10 cellular contexts compared by ENCODE assay signal in the genomic region with DNA sequence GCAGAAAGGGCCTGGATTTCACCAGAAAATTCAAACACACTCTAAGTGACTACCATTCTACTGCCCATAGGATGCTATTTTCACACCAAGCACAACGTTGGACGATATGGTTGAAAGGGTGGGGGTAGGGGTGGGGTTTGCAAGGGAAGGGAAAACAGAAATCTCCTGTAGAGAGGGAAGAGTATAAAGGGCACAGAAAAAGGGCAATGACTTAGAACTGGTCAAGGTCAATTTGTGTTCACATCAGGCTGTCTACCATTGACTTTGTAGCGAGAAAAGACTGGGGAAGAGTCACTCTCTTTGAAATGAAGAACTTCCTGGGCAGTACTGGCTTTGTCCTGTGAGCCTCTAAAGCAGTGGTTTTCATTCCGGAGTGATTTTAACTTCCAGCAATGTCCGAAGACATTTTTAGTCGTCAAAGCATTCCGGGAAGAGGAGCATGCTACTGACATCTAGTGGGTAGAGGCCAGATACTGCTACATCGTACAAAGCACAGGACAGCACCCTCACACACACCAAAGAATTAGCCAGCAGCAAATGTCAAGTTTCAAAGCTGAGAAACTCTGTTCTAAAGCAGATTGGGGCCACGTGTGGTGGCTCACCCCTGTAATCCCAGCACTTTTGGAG. TPM values are rescaled to one million over a fixed set of nuclear protein-coding genes. Genes with fewer than 3 reads are reported as not detected.
DNase-seq lines count a peak whose midpoint lies in the region; ATAC-seq and TF ChIP-seq lines count a peak whose summit lies in the region.
"Had no signal": no experiment of that assay in that cellular context is flagged by ENCODE, and none has a peak within 500 bp of the region (broad histone marks: within the 10 kb centered on the region; RNA-seq: fewer than 3 reads in every experiment).

No MANE protein-coding gene starts in this region.

- no peak for DNase-seq in Right ventricle myocardium superior
- DNase-seq in Right ventricle myocardium inferior (ENCODE audit: missing footprints): no peak
- peak; percentile 47 for DNase-seq in RKO (ENCODE audit: low spot score)
- peak; percentile 28 to 63 for DNase-seq in foreskin fibroblast
- DNase-seq in upper lobe of right lung: no peak
- no peak for DNase-seq in DMS79 treated with DMSO at 0.1 percent for 48 hours (lab: John Stamatoyannopoulos, UW)
- DNase-seq in lower leg skin (ENCODE audit: low spot score in 2 of 2): no peak
- no peak for DNase-seq in anterior cingulate cortex (lab: John Stamatoyannopoulos, UW)
- DNase-seq: stimulated activated naive CD4-positive, alpha-beta T cell treated with Interleukin-2 at 50 U/mL for 16 hours had no signal

- no peaks in the 10 kb centered on the region for H3K9me3 ChIP-seq in upper lobe of right lung

- TF ChIP-seq CTCF in foreskin fibroblast (IDR thresholded peaks at IDR 0.05; ENCODE audit: low read depth, low read length) (peak; percentile 53), upper lobe of right lung (IDR thresholded peaks at IDR 0.05) (peak; percentile 17), lower leg skin (IDR thresholded peaks at IDR 0.05) (no peak)

- H3K27me3 ChIP-seq in upper lobe of right lung: no peaks in the 10 kb centered on the region

- intact Hi-C loops in Right ventricle myocardium superior (cut with DNase I): loop anchor here (10.0 kb wide), 1 partner anchor 196 kb away; no protein-coding TSS in a partner anchor
- intact Hi-C loops in Right ventricle myocardium inferior (cut with DNase I): no loop called here
- intact Hi-C loops in upper lobe of right lung (cut with DNase I): loop anchor here (10.0 kb wide), 1 partner anchor 196 kb away; no protein-coding TSS in a partner anchor
- intact Hi-C loops in lower leg skin (cut with DNase I; ENCODE audit: low total_unique reads): no loop called here

- 24 to 32% methylated on average over 6 to 9 of the region's 9 CpGs for WGBS in lower leg skin, 2 donors

- ATAC-seq in Right ventricle myocardium superior (ENCODE audit: poor library complexity): peak; percentile 49
- no peak for ATAC-seq in Right ventricle myocardium inferior
- peak; percentile 40 for ATAC-seq in upper lobe of right lung

- no peaks in the 10 kb centered on the region for H3K4me1 ChIP-seq in upper lobe of right lung

- TF ChIP-seq POLR2A in lower leg skin (IDR thresholded peaks at IDR 0.05): no peak

- H3K4me3 ChIP-seq in foreskin fibroblast (ENCODE audit: low read depth in 1 of 2, low read length in 2 of 2) (no peak overlapping the region), upper lobe of right lung (no peak overlapping the region), lower leg skin (ENCODE audit: low read depth, poor library complexity, severe bottlenecking) (no peak overlapping the region)

- no peak overlapping the region for H3K27ac ChIP-seq in upper lobe of right lung

- no peaks in the 10 kb centered on the region for H3K36me3 ChIP-seq in upper lobe of right lung

RNA-seq across cellular contexts. Expression of a gene that starts 48.4 kb away (rescaled TPM):
- total RNA-seq in Right ventricle myocardium superior (not detected), Right ventricle myocardium inferior (not detected), upper lobe of right lung (not detected), lower leg skin (not detected)
- total RNA-seq: T-helper 1 cell treated with Interleukin-12 subunit alpha and Interleukin-12 subunit beta and Interleukin-4 antibody, amounts not matched to agents 30 ng/mL and 1 ng/mL, for 36 hours had no signal

Comparison
In these comparisons a context has a peak if more than half of its experiments do, and no peak if none do; other contexts are left out.
1. intact Hi-C loops: an anchor here in Right ventricle myocardium superior (10.0 kb wide) and upper lobe of right lung (10.0 kb wide); none called in Right ventricle myocardium inferior and lower leg skin.
2. DNase-seq: peak in RKO (single experiment) and foreskin fibroblast (2 of 2); none in Right ventricle myocardium superior (single experiment), Right ventricle myocardium inferior (single experiment), upper lobe of right lung (single experiment), DMS79 treated with DMSO at 0.1 percent for 48 hours (single experiment), lower leg skin (0 of 2) and anterior cingulate cortex (0 of 58).
3. CTCF ChIP-seq: peak in foreskin fibroblast (single experiment) and upper lobe of right lung (single experiment); none in lower leg skin (0 of 3).